1 cellular context compared by ENCODE assay signal in the genomic region with DNA sequence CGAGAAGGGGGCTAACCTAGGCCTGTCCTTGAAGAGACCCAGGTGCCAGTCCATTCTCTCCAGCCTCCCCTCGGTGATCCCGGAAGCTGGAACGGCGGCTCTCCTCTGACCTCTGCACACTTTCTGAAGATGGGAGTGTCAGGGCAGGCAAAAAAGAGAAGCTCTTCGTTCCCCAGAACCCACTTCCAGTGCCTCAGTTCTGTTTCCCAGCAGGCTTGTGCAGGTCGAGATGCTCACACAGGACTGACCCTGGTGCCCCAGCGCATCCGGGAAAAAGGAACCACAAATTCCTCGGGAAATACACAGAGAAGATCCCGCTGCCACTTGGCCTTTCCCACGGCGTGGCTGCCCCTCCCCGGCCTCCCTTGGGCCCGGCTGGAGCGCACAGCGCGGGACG.
TF ChIP-seq lines count a peak whose summit lies in the region.

No MANE protein-coding gene starts in this region.

TF ChIP-seq in H1, 55 proteins besides CTCF, POLR2A, EP300 and RAD21 (continued from another document):
- TF ChIP-seq, protein P1, sequence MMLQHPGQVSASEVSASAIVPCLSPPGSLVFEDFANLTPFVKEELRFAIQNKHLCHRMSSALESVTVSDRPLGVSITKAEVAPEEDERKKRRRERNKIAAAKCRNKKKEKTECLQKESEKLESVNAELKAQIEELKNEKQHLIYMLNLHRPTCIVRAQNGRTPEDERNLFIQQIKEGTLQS (IDR thresholded peaks at IDR 0.05; ENCODE audit: insufficient read depth, low read depth, low read length), result no peak
- TF ChIP-seq JUND (IDR thresholded peaks at IDR 0.05; ENCODE audit: low read length) (no peak), CTBP2 (IDR thresholded peaks at IDR 0.05; ENCODE audit: borderline replicate concordance, insufficient read depth, insufficient read length, low read length) (no peak), POU5F1 (IDR thresholded peaks at IDR 0.05; ENCODE audit: low read depth, low read length) (no peak), RNF2 (IDR thresholded peaks at IDR 0.05; ENCODE audit: borderline replicate concordance, low read depth, low read length, missing control alignments, poor library complexity, severe bottlenecking) (no peak), ZNF274 (IDR thresholded peaks at IDR 0.05; ENCODE audit: borderline replicate concordance, extremely low read depth, low read length) (no peak), YY1 (IDR thresholded peaks at IDR 0.05; ENCODE audit: low read depth, low read length) (no peak), CEBPB (IDR thresholded peaks at IDR 0.05; ENCODE audit: low read depth, low read length) (no peak), CHD2 (IDR thresholded peaks at IDR 0.05; ENCODE audit: low read length) (no peak)
- TF ChIP-seq, protein P2, sequence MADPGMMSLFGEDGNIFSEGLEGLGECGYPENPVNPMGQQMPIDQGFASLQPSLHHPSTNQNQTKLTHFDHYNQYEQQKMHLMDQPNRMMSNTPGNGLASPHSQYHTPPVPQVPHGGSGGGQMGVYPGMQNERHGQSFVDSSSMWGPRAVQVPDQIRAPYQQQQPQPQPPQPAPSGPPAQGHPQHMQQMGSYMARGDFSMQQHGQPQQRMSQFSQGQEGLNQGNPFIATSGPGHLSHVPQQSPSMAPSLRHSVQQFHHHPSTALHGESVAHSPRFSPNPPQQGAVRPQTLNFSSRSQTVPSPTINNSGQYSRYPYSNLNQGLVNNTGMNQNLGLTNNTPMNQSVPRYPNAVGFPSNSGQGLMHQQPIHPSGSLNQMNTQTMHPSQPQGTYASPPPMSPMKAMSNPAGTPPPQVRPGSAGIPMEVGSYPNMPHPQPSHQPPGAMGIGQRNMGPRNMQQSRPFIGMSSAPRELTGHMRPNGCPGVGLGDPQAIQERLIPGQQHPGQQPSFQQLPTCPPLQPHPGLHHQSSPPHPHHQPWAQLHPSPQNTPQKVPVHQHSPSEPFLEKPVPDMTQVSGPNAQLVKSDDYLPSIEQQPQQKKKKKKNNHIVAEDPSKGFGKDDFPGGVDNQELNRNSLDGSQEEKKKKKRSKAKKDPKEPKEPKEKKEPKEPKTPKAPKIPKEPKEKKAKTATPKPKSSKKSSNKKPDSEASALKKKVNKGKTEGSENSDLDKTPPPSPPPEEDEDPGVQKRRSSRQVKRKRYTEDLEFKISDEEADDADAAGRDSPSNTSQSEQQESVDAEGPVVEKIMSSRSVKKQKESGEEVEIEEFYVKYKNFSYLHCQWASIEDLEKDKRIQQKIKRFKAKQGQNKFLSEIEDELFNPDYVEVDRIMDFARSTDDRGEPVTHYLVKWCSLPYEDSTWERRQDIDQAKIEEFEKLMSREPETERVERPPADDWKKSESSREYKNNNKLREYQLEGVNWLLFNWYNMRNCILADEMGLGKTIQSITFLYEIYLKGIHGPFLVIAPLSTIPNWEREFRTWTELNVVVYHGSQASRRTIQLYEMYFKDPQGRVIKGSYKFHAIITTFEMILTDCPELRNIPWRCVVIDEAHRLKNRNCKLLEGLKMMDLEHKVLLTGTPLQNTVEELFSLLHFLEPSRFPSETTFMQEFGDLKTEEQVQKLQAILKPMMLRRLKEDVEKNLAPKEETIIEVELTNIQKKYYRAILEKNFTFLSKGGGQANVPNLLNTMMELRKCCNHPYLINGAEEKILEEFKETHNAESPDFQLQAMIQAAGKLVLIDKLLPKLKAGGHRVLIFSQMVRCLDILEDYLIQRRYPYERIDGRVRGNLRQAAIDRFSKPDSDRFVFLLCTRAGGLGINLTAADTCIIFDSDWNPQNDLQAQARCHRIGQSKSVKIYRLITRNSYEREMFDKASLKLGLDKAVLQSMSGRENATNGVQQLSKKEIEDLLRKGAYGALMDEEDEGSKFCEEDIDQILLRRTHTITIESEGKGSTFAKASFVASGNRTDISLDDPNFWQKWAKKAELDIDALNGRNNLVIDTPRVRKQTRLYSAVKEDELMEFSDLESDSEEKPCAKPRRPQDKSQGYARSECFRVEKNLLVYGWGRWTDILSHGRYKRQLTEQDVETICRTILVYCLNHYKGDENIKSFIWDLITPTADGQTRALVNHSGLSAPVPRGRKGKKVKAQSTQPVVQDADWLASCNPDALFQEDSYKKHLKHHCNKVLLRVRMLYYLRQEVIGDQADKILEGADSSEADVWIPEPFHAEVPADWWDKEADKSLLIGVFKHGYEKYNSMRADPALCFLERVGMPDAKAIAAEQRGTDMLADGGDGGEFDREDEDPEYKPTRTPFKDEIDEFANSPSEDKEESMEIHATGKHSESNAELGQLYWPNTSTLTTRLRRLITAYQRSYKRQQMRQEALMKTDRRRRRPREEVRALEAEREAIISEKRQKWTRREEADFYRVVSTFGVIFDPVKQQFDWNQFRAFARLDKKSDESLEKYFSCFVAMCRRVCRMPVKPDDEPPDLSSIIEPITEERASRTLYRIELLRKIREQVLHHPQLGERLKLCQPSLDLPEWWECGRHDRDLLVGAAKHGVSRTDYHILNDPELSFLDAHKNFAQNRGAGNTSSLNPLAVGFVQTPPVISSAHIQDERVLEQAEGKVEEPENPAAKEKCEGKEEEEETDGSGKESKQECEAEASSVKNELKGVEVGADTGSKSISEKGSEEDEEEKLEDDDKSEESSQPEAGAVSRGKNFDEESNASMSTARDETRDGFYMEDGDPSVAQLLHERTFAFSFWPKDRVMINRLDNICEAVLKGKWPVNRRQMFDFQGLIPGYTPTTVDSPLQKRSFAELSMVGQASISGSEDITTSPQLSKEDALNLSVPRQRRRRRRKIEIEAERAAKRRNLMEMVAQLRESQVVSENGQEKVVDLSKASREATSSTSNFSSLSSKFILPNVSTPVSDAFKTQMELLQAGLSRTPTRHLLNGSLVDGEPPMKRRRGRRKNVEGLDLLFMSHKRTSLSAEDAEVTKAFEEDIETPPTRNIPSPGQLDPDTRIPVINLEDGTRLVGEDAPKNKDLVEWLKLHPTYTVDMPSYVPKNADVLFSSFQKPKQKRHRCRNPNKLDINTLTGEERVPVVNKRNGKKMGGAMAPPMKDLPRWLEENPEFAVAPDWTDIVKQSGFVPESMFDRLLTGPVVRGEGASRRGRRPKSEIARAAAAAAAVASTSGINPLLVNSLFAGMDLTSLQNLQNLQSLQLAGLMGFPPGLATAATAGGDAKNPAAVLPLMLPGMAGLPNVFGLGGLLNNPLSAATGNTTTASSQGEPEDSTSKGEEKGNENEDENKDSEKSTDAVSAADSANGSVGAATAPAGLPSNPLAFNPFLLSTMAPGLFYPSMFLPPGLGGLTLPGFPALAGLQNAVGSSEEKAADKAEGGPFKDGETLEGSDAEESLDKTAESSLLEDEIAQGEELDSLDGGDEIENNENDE (IDR thresholded peaks at IDR 0.05; ENCODE audit: insufficient replicate concordance, low read length), result no peak
